ENCODE assay signal across 9 cellular contexts in genomic region chr7:47260270-47260669, GRCh38.
"Had no signal": no experiment of that assay in that cellular context is flagged by ENCODE, and none has a peak within 500 bp of the region (broad histone marks: within the 10 kb centered on the region; RNA-seq: fewer than 3 reads in every experiment).

No MANE protein-coding gene starts in this region.

- H3K4me1 Mint-ChIP-seq: GM23338 had no signal

- H3K4me3 ChIP-seq: GM23338, HAP-1 had no signal

- H3K27ac ChIP-seq: HL-60 had no signal

- H3K9me3 ChIP-seq: HAP-1 had no signal

- DNase-seq: H7, HFFc6, Kasumi-1, KG1 had no signal

- H3K27ac Mint-ChIP-seq: GM23338, HFFc6, IgD-negative memory B cell had no signal

- H3K9me3 Mint-ChIP-seq: GM23338, HFFc6 had no signal

- ATAC-seq: GM23338, HCT116 had no signal

- H3K4me1 ChIP-seq: HAP-1 had no signal

- H3K36me3 ChIP-seq: HAP-1 had no signal

- H3K4me2 ChIP-seq: GM23338 had no signal

- H2AFZ ChIP-seq: GM23338 had no signal

- H3K4me3 Mint-ChIP-seq: GM23338, HFFc6, IgD-negative memory B cell had no signal

- H3K36me3 Mint-ChIP-seq: IgD-negative memory B cell had no signal
